Comparison of ENCODE assay signal across 14 cellular contexts in the genomic region with DNA sequence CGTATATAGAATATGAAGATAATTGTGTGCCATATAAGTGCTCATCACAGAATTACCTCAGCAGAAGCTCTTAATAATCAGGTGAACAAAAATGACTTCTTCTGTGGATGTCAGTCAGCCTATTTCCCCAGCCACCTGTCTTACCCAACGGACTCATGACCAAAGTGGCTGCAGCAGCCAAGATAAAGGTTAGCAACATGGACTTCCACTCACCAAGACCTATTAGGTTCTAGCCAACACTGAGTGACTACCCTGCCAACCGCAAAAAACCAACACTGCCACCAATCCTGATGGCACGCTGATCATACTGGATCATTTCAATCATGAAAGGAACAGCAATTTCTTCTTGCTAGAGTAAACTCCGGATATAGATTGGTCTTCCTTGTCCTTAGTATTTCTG.
"Had no signal": no experiment of that assay in that cellular context is flagged by ENCODE, and none has a peak within 500 bp of the region (broad histone marks: within the 10 kb centered on the region; RNA-seq: fewer than 3 reads in every experiment).

No MANE protein-coding gene starts in this region.

- H3K4me3 ChIP-seq: breast epithelium, esophagus muscularis mucosa, neural progenitor cell, suprapubic skin, upper lobe of left lung had no signal

- H3K9me3 Mint-ChIP-seq: activated naive CD8-positive, alpha-beta T cell treated with anti-CD3 and anti-CD28 coated beads, Interleukin-2, amount 10 ng/mL, durations not matched to agents 7 days and 5 days; neural progenitor cell had no signal

- H3K27me3 Mint-ChIP-seq: activated naive CD8-positive, alpha-beta T cell treated with anti-CD3 and anti-CD28 coated beads, Interleukin-2, amount 10 ng/mL, durations not matched to agents 7 days and 5 days had no signal

- ATAC-seq: activated CD8-positive, alpha-beta T cell treated with anti-CD3 and anti-CD28 coated beads, Interleukin-2, amount 10 ng/mL, durations not matched to agents 7 days and 5 days had no signal

- H3K27me3 ChIP-seq: breast epithelium, esophagus muscularis mucosa, neural progenitor cell, suprapubic skin, upper lobe of left lung had no signal

- H3K36me3 ChIP-seq: breast epithelium, esophagus muscularis mucosa, neural progenitor cell, suprapubic skin, upper lobe of left lung had no signal

- H3K4me3 Mint-ChIP-seq: activated CD8-positive, alpha-beta T cell treated with anti-CD3 and anti-CD28 coated beads, Interleukin-2, amount 10 ng/mL, durations not matched to agents 7 days and 5 days; activated naive CD8-positive, alpha-beta T cell treated with anti-CD3 and anti-CD28 coated beads, Interleukin-2, amount 10 ng/mL, durations not matched to agents 7 days and 5 days; neural progenitor cell had no signal

- H3K27ac ChIP-seq: neural progenitor cell, suprapubic skin, VCaP had no signal

- H3K27ac Mint-ChIP-seq: activated CD8-positive, alpha-beta T cell treated with anti-CD3 and anti-CD28 coated beads, Interleukin-2, amount 10 ng/mL, durations not matched to agents 7 days and 5 days; activated naive CD8-positive, alpha-beta T cell treated with anti-CD3 and anti-CD28 coated beads, Interleukin-2, amount 10 ng/mL, durations not matched to agents 7 days and 5 days; neural progenitor cell had no signal

- H3K4me1 ChIP-seq: breast epithelium, neural progenitor cell had no signal

- DNase-seq: activated CD4-positive, alpha-beta T cell treated with anti-CD3 and anti-CD28 coated beads for 48 hours; activated CD8-positive, alpha-beta T cell treated with anti-CD3 and anti-CD28 coated beads, Interleukin-2, amount 10 ng/mL, durations not matched to agents 7 days and 5 days; activated effector memory CD4-positive, alpha-beta T cell treated with Interleukin-2 at 50 U/mL for 16 hours; activated naive CD8-positive, alpha-beta T cell treated with anti-CD3 and anti-CD28 coated beads, Interleukin-2, amount 10 ng/mL, durations not matched to agents 7 days and 5 days; mammary epithelial cell; stimulated activated CD4-positive, alpha-beta T cell treated with anti-CD3 and anti-CD28 coated beads, Interleukin-2, amount 100 ng/mL, for 24 hours; stimulated activated naive CD4-positive, alpha-beta T cell; T-helper 9 cell had no signal

- H3K9me3 ChIP-seq: breast epithelium, esophagus muscularis mucosa, suprapubic skin, upper lobe of left lung had no signal
